Comparison of ENCODE assay signal across 9 cellular contexts in genomic region chr22:27554106-27554814, GRCh38.
A peak's percentile ranks its signal among the peaks of the same experiment; 100 is the strongest.
DNase-seq lines count a peak whose midpoint lies in the region; ATAC-seq and TF ChIP-seq lines count a peak whose summit lies in the region.
"Had no signal": no experiment of that assay in that cellular context is flagged by ENCODE, and none has a peak within 500 bp of the region (broad histone marks: within the 10 kb centered on the region; RNA-seq: fewer than 3 reads in every experiment).

No MANE protein-coding gene starts in this region.

- no peak for TF ChIP-seq CTCF in GM23338 (conservative IDR thresholded peaks at IDR 0.05; ENCODE audit: low read depth in 2 of 2)
- no peak for TF ChIP-seq CTCF in fibroblast of lung (conservative IDR thresholded peaks at IDR 0.05 in 1 of 2, IDR thresholded peaks at IDR 0.05 in 1 of 2; ENCODE audit: low read depth in 1 of 2, low read length in 2 of 2)
- TF ChIP-seq CTCF in CD4-positive, alpha-beta T cell (IDR thresholded peaks at IDR 0.05) = no peak

- peaks cover 13% of the 10 kb centered on the region for H3K27me3 Mint-ChIP-seq in GM23338 (ENCODE audit: insufficient read depth, low read depth, poor library complexity)
- H3K27me3 Mint-ChIP-seq in CD4-positive, alpha-beta T cell = no peaks in the 10 kb centered on the region

- H3K4me3 ChIP-seq in GM23338 (no peak overlapping the region), fibroblast of lung (replicated peaks in 1 of 4; ENCODE audit: control extremely low read depth in 1 of 4, insufficient read depth in 1 of 4, low read depth in 3 of 4, low read length in 4 of 4) (no peak overlapping the region)

- POLR2A ChIA-PET in CD4-positive, alpha-beta T cell (lab: Charles Lee) = no interaction called here

- peak; percentile 22; the same call in 1 of the 3 replicates for ATAC-seq in GM23338
- ATAC-seq in CD4-positive, alpha-beta T cell (ENCODE audit: poor library complexity) = no peak
- ATAC-seq: natural killer cell, SK-N-SH treated with all-trans-retinoic acid at 6 μM for 48 hours had no signal

- H3K9me2 ChIP-seq in GM23338 (ENCODE audit: insufficient read depth) = no peaks in the 10 kb centered on the region

- H4K20me1 ChIP-seq in GM23338 (replicated peaks; ENCODE audit: insufficient read depth) (no peaks in the 10 kb centered on the region), fibroblast of lung (ENCODE audit: control insufficient read depth, extremely low read depth, insufficient read depth, low read length) (no peaks in the 10 kb centered on the region)

- H3K27ac Mint-ChIP-seq in GM23338 = no peak overlapping the region; the same call in 1 of the 2 replicates
- H3K27ac Mint-ChIP-seq in CD4-positive, alpha-beta T cell = no peak overlapping the region
- H3K27ac Mint-ChIP-seq: natural killer cell had no signal

- H3K27me3 ChIP-seq in GM23338 (ENCODE audit: insufficient read depth) = no peaks in the 10 kb centered on the region
- H3K27me3 ChIP-seq in fibroblast of lung (ENCODE audit: control insufficient read depth, insufficient read depth, low read length) = no peaks in the 10 kb centered on the region
- no peaks in the 10 kb centered on the region for H3K27me3 ChIP-seq in CD4-positive, alpha-beta T cell (ENCODE audit: control insufficient read depth, insufficient read depth, low read length)

- H3K36me3 ChIP-seq in GM23338 (ENCODE audit: insufficient read depth) (no peaks in the 10 kb centered on the region), fibroblast of lung (ENCODE audit: control insufficient read depth, insufficient read depth, low read length) (no peaks in the 10 kb centered on the region)

- H3F3A ChIP-seq in GM23338 (replicated peaks; ENCODE audit: low read depth) = no peaks in the 10 kb centered on the region

- CTCF ChIA-PET in CD4-positive, alpha-beta T cell (lab: Charles Lee) = no interaction called here

- peaks cover 26% of the 10 kb centered on the region for H3K4me1 Mint-ChIP-seq in GM23338
- no peaks in the 10 kb centered on the region for H3K4me1 Mint-ChIP-seq in CD4-positive, alpha-beta T cell (ENCODE audit: low read depth)
- H3K4me1 Mint-ChIP-seq: natural killer cell had no signal

- H2AFZ ChIP-seq in GM23338 (no peak overlapping the region), fibroblast of lung (ENCODE audit: low read length) (no peak overlapping the region)

- no peak overlapping the region for H3K27ac ChIP-seq in GM23338 (ENCODE audit: low read depth)
- no peak overlapping the region for H3K27ac ChIP-seq in fibroblast of lung (ENCODE audit: insufficient read depth, low read length)
- no peak overlapping the region for H3K27ac ChIP-seq in CD4-positive, alpha-beta T cell (ENCODE audit: low read depth, low read length)

- peaks cover 7% of the 10 kb centered on the region; the same call in 1 of the 2 replicates for H3K4me1 ChIP-seq in GM23338 (ENCODE audit: insufficient read depth)
- H3K4me1 ChIP-seq in fibroblast of lung (ENCODE audit: control insufficient read depth, extremely low read depth, insufficient read depth, low read length) = no peaks in the 10 kb centered on the region

- H3K4me2 ChIP-seq in GM23338 (no peak overlapping the region), fibroblast of lung (ENCODE audit: extremely low read depth, insufficient read depth, low read length) (no peak overlapping the region)

- intact Hi-C loops in CD4-positive, alpha-beta T cell (cut with DNase I, micrococcal nuclease) = no loop called here

- no peaks in the 10 kb centered on the region for H3K36me3 Mint-ChIP-seq in GM23338 (ENCODE audit: low read depth)
- H3K36me3 Mint-ChIP-seq in CD4-positive, alpha-beta T cell (ENCODE audit: low read depth) = no peaks in the 10 kb centered on the region
- H3K36me3 Mint-ChIP-seq: natural killer cell had no signal

- DNase-seq in GM23338 (ENCODE audit: low spot score) = no peak
- peak; percentile 3 for DNase-seq in OCI-M1 (lab: John Stamatoyannopoulos, UW)
- peak; percentile 66 to 69 for DNase-seq in fibroblast of lung (ENCODE audit: low read depth in 2 of 2)
- peak; percentile 63 for DNase-seq in retina
- no peak for DNase-seq in CD4-positive, alpha-beta T cell
- no peak for DNase-seq in activated CD4-positive, alpha-beta T cell treated with anti-CD3 and anti-CD28 coated beads, Interleukin-2, amount 50 U/mL, for 4 hours
- no peak for DNase-seq in SK-N-DZ (ENCODE audit: low spot score)
- DNase-seq: natural killer cell had no signal

- no peaks in the 10 kb centered on the region for H3K79me2 ChIP-seq in GM23338 (replicated peaks; ENCODE audit: insufficient read depth)
- H3K79me2 ChIP-seq in fibroblast of lung (ENCODE audit: control insufficient read depth, insufficient read depth, low read length) = no peaks in the 10 kb centered on the region

- H3K4me3 Mint-ChIP-seq in GM23338 = no peak overlapping the region
- H3K4me3 Mint-ChIP-seq in CD4-positive, alpha-beta T cell = no peak overlapping the region
- H3K4me3 Mint-ChIP-seq: natural killer cell had no signal

- no peak overlapping the region for H3K9ac ChIP-seq in fibroblast of lung (ENCODE audit: insufficient read depth, low read length)

- no peaks in the 10 kb centered on the region for H3K9me3 ChIP-seq in fibroblast of lung (ENCODE audit: control insufficient read depth, insufficient read depth, low read depth, low read length)
- H3K9me3 ChIP-seq in CD4-positive, alpha-beta T cell (ENCODE audit: control insufficient read depth, low read length) = no peaks in the 10 kb centered on the region

- no peaks in the 10 kb centered on the region for H3K9me3 Mint-ChIP-seq in GM23338
- H3K9me3 Mint-ChIP-seq in CD4-positive, alpha-beta T cell = peaks cover 3% of the 10 kb centered on the region
- H3K9me3 Mint-ChIP-seq: natural killer cell had no signal

TF ChIP-seq in GM23338, 12 proteins besides CTCF, POLR2A, EP300 and RAD21:
- TF ChIP-seq JUNB (IDR thresholded peaks at IDR 0.05; ENCODE audit: unreplicated experiment) (no peak), NANOG (IDR thresholded peaks at IDR 0.05; ENCODE audit: borderline replicate concordance) (no peak)
TF ChIP-seq in GM23338: peak in this region for 0.

Comparison
In these comparisons a context has a peak if more than half of its experiments do, and no peak if none do; other contexts are left out.
1. DNase-seq: peak in OCI-M1 (single experiment), fibroblast of lung (2 of 2) and retina (single experiment); none in GM23338 (single experiment), CD4-positive, alpha-beta T cell (0 of 10), activated CD4-positive, alpha-beta T cell treated with anti-CD3 and anti-CD28 coated beads, Interleukin-2, amount 50 U/mL, for 4 hours (0 of 2) and SK-N-DZ (single experiment).